In the genomic region with DNA sequence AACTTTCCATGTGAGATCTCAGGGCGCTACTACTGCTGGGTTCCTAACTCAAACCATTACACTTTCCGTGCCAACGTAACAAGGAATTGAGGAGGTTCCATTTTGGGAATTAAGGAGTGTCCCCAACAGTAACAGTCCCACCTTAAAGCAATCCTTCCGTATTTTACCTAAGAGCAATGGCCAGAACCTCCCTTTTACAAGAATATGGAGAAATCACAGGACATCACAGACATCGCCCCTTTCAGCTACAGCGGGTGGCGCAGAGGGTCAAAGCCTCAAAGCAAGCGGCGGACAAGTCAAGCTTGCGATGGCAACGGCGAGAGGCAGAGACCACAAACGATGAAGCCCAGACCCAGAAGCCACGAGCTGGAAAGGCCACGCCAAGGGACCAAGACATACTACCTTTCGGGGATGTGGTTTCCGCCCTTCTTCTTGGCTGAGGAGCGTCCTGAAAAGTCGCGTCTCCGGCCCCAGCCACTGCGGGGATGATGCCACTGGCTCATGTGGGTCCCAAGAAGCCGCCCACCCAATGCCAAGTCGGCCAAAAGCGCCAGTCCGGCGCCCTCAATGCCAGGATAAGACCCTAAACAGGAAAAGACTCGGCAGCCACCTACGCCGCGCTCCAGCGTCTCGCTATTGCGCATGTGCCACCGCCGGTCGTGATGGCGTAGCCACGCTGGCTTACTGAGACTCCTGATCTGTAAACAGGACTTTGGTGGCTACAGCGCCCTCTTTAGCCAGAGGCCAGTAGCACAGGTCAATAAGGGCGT, we compare ENCODE assay signal across 1 cellular context.
TF ChIP-seq lines count a peak whose summit lies in the region.

Gene DUSP11, minus strand, starts transcription at position 632 of the 770 bp plus-strand sequence. Its CDS starts 129 bp downstream, at position 503.

TF ChIP-seq in HepG2, 621 proteins besides CTCF, POLR2A, EP300 and RAD21 (continued from another document and continues in another):
- peak; percentile 46; the same call in 1 of the 2 replicates for TF ChIP-seq ZNF121 (CRISPR knock-in tag; IDR thresholded peaks at IDR 0.05)
- TF ChIP-seq DMTF1 (CRISPR knock-in tag; IDR thresholded peaks at IDR 0.05), result no peak
- no peak for TF ChIP-seq SOX13 (IDR thresholded peaks at IDR 0.05)
- peak in 1 of 2 experiments; percentile 59; a peak in 1 of 4 replicates for TF ChIP-seq SOX13 (CRISPR knock-in tag; conservative IDR thresholded peaks at IDR 0.05 in 1 of 2, IDR thresholded peaks at IDR 0.05 in 1 of 2)
- TF ChIP-seq ZNF703 (CRISPR knock-in tag; IDR thresholded peaks at IDR 0.05; ENCODE audit: borderline replicate concordance), result no peak
- TF ChIP-seq NCOA1 (CRISPR knock-in tag; IDR thresholded peaks at IDR 0.05), result peak; percentile 67; the same call in 1 of the 2 replicates
- peak; percentile 90; the same call in 1 of the 2 replicates for TF ChIP-seq ZNF451 (CRISPR knock-in tag; IDR thresholded peaks at IDR 0.05)
- TF ChIP-seq PHF5A (CRISPR knock-in tag; IDR thresholded peaks at IDR 0.05; ENCODE audit: low read depth, unreplicated experiment), result peak; percentile 96
- TF ChIP-seq CEBPG (CRISPR knock-in tag; IDR thresholded peaks at IDR 0.05), result peak; percentile 61
- TF ChIP-seq FOXC1 (CRISPR knock-in tag; IDR thresholded peaks at IDR 0.05; ENCODE audit: borderline replicate concordance), result no peak
- TF ChIP-seq CREB1 (IDR thresholded peaks at IDR 0.05), result peak; percentile 61; the same call in 1 of the 2 replicates
- peak; percentile 85 for TF ChIP-seq CREB1 (CRISPR knock-in tag; IDR thresholded peaks at IDR 0.05)
- TF ChIP-seq SNAPC2 (CRISPR knock-in tag; IDR thresholded peaks at IDR 0.05), result peak; percentile 30; the same call in 1 of the 2 replicates
- TF ChIP-seq ZNF232 (CRISPR knock-in tag; IDR thresholded peaks at IDR 0.05; ENCODE audit: borderline replicate concordance), result peak; percentile 51; the same call in 1 of the 2 replicates
- TF ChIP-seq ZFY (CRISPR knock-in tag; IDR thresholded peaks at IDR 0.05), result peak; percentile 82
- TF ChIP-seq KAT7 (CRISPR knock-in tag; IDR thresholded peaks at IDR 0.05; ENCODE audit: borderline replicate concordance), result peak; percentile 62; the same call in 1 of the 2 replicates
- peak; percentile 98 for TF ChIP-seq PHF8 (CRISPR knock-in tag; IDR thresholded peaks at IDR 0.05)
- TF ChIP-seq ZFP41 (CRISPR knock-in tag; IDR thresholded peaks at IDR 0.05; ENCODE audit: borderline replicate concordance), result 0 out of 2 replicates have a peak, but pooled peaks have one; percentile 29
- TF ChIP-seq ATF6 (CRISPR knock-in tag; conservative IDR thresholded peaks at IDR 0.05), result peak; percentile 87; the same call in 1 of the 2 replicates
- TF ChIP-seq FIP1L1 (IDR thresholded peaks at IDR 0.05; ENCODE audit: borderline replicate concordance, insufficient read depth, low read depth, low read length), result no peak
- peak; percentile 77 for TF ChIP-seq ATF2 (CRISPR knock-in tag; IDR thresholded peaks at IDR 0.05)
- no peak for TF ChIP-seq MBNL3 (CRISPR knock-in tag; conservative IDR thresholded peaks at IDR 0.05)
- peak; percentile 72 for TF ChIP-seq ZNF644 (CRISPR knock-in tag; IDR thresholded peaks at IDR 0.05; ENCODE audit: low read depth)
- no peak for TF ChIP-seq ZNF678 (CRISPR knock-in tag; IDR thresholded peaks at IDR 0.05)
- TF ChIP-seq ZNF432 (CRISPR knock-in tag; IDR thresholded peaks at IDR 0.05; ENCODE audit: borderline replicate concordance), result no peak
- peak; percentile 99 for TF ChIP-seq POLR2AphosphoS5 (IDR thresholded peaks at IDR 0.05; ENCODE audit: low read depth, low read length)
- TF ChIP-seq ZHX1 (CRISPR knock-in tag; IDR thresholded peaks at IDR 0.05; ENCODE audit: low read depth), result 0 out of 2 replicates have a peak, but pooled peaks have one; percentile 33
- TF ChIP-seq SMAD9 (CRISPR knock-in tag; IDR thresholded peaks at IDR 0.05), result 0 out of 2 replicates have a peak, but pooled peaks have one; percentile 42
- TF ChIP-seq ZNF691 (CRISPR knock-in tag; IDR thresholded peaks at IDR 0.05; ENCODE audit: borderline replicate concordance, low read depth), result peak; percentile 76; the same call in 1 of the 2 replicates
- TF ChIP-seq SNAI1 (CRISPR knock-in tag; IDR thresholded peaks at IDR 0.05; ENCODE audit: borderline replicate concordance), result no peak
- TF ChIP-seq GABPB1 (CRISPR knock-in tag; IDR thresholded peaks at IDR 0.05), result peak; percentile 76
- TF ChIP-seq ZNF776 (CRISPR knock-in tag; IDR thresholded peaks at IDR 0.05), result no peak
- TF ChIP-seq KAT8 (CRISPR knock-in tag; IDR thresholded peaks at IDR 0.05), result peak; percentile 93
- TF ChIP-seq FOXK1 (CRISPR knock-in tag; IDR thresholded peaks at IDR 0.05; ENCODE audit: borderline replicate concordance, low read depth), result peak; percentile 99
- TF ChIP-seq NFATC3 (CRISPR knock-in tag; IDR thresholded peaks at IDR 0.05), result no peak
- TF ChIP-seq ZNF660 (CRISPR knock-in tag; IDR thresholded peaks at IDR 0.05; ENCODE audit: borderline replicate concordance, low read depth), result no peak
- TF ChIP-seq, protein P1, sequence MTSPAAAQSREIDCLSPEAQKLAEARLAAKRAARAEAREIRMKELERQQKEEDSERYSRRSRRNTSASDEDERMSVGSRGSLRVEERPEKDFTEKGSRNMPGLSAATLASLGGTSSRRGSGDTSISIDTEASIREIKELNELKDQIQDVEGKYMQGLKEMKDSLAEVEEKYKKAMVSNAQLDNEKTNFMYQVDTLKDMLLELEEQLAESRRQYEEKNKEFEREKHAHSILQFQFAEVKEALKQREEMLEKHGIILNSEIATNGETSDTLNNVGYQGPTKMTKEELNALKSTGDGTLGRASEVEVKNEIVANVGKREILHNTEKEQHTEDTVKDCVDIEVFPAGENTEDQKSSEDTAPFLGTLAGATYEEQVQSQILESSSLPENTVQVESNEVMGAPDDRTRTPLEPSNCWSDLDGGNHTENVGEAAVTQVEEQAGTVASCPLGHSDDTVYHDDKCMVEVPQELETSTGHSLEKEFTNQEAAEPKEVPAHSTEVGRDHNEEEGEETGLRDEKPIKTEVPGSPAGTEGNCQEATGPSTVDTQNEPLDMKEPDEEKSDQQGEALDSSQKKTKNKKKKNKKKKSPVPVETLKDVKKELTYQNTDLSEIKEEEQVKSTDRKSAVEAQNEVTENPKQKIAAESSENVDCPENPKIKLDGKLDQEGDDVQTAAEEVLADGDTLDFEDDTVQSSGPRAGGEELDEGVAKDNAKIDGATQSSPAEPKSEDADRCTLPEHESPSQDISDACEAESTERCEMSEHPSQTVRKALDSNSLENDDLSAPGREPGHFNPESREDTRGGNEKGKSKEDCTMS (CRISPR knock-in tag; conservative IDR thresholded peaks at IDR 0.05), result 0 out of 2 replicates have a peak, but pooled peaks have one; percentile 29
- peak; percentile 48 for TF ChIP-seq ARNTL (CRISPR knock-in tag; IDR thresholded peaks at IDR 0.05)
- TF ChIP-seq, protein P2, sequence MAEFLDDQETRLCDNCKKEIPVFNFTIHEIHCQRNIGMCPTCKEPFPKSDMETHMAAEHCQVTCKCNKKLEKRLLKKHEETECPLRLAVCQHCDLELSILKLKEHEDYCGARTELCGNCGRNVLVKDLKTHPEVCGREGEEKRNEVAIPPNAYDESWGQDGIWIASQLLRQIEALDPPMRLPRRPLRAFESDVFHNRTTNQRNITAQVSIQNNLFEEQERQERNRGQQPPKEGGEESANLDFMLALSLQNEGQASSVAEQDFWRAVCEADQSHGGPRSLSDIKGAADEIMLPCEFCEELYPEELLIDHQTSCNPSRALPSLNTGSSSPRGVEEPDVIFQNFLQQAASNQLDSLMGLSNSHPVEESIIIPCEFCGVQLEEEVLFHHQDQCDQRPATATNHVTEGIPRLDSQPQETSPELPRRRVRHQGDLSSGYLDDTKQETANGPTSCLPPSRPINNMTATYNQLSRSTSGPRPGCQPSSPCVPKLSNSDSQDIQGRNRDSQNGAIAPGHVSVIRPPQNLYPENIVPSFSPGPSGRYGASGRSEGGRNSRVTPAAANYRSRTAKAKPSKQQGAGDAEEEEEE (CRISPR knock-in tag; IDR thresholded peaks at IDR 0.05; ENCODE audit: borderline replicate concordance), result peak; percentile 95; the same call in 1 of the 2 replicates
- no peak for TF ChIP-seq CBFB (CRISPR knock-in tag; IDR thresholded peaks at IDR 0.05)
- peak; percentile 51 for TF ChIP-seq AGO2 (optimal IDR thresholded peaks at IDR 0.05; ENCODE audit: low read depth, low read length)
